ENCODE assay signal across 14 cellular contexts in genomic region chr13:114077121-114077937, GRCh38. TPM values are rescaled to one million over a fixed set of nuclear protein-coding genes. Genes with fewer than 3 reads are reported as not detected.
DNase-seq lines count a peak whose midpoint lies in the region; ATAC-seq, FAIRE-seq and TF ChIP-seq lines count a peak whose summit lies in the region.
"Had no signal": no experiment of that assay in that cellular context is flagged by ENCODE, and none has a peak within 500 bp of the region (broad histone marks: within the 10 kb centered on the region; RNA-seq: fewer than 3 reads in every experiment).

No MANE protein-coding gene starts in this region.

- TF ChIP-seq CTCF in astrocyte (IDR thresholded peaks at IDR 0.05; ENCODE audit: insufficient read depth, low read depth, low read length): no peak

- no peak for DNase-seq in activated naive CD4-positive, alpha-beta T cell (lab: John Stamatoyannopoulos, UW)
- DNase-seq in astrocyte (ENCODE audit: low read depth) (no peak), mesenteric fat pad (ENCODE audit: low spot score) (peak; percentile 22), substantia nigra (lab: John Stamatoyannopoulos, UW) (peak in 2 of 49 donors; percentile 22 to 57), NCI-H2171 (lab: John Stamatoyannopoulos, UW) (no peak)
- DNase-seq: activated CD8-positive, alpha-beta memory T cell treated with anti-CD3 and anti-CD28 coated beads, Interleukin-2, amount 50 U/mL, for 4 hours; NCI-H1694; NCI-H526 had no signal

- no peak for ATAC-seq in HG02970 (IDR thresholded peaks at IDR 0.05; ENCODE audit: low FRiP score, unreplicated experiment)
- no peak for ATAC-seq in HG02981 (IDR thresholded peaks at IDR 0.05; ENCODE audit: unreplicated experiment)
- ATAC-seq: body of pancreas had no signal

- no peak for FAIRE-seq in astrocyte (lab: Jason Lieb, UNC)
- FAIRE-seq: endothelial cell of umbilical vein had no signal

- H3K4me1 Mint-ChIP-seq in activated naive CD4-positive, alpha-beta T cell treated with anti-CD3 and anti-CD28 coated beads, Interleukin-2, amount 50 U/mL, for 24 hours: peaks cover 46% of the 10 kb centered on the region
- peaks cover 12% of the 10 kb centered on the region for H3K4me1 Mint-ChIP-seq in astrocyte (ENCODE audit: low read depth, unreplicated experiment)

- no peak overlapping the region for H3K4me3 Mint-ChIP-seq in activated naive CD4-positive, alpha-beta T cell treated with anti-CD3 and anti-CD28 coated beads, Interleukin-2, amount 50 U/mL, for 24 hours
- H3K4me3 Mint-ChIP-seq in astrocyte (ENCODE audit: unreplicated experiment): no peak overlapping the region
- H3K4me3 Mint-ChIP-seq: IgD-negative memory B cell had no signal

- H3K27ac Mint-ChIP-seq in activated naive CD4-positive, alpha-beta T cell treated with anti-CD3 and anti-CD28 coated beads, Interleukin-2, amount 50 U/mL, for 24 hours: peak overlapping the region; percentile 95
- H3K27ac Mint-ChIP-seq in astrocyte (ENCODE audit: unreplicated experiment): no peak overlapping the region

- H3K27me3 Mint-ChIP-seq in activated naive CD4-positive, alpha-beta T cell treated with anti-CD3 and anti-CD28 coated beads, Interleukin-2, amount 50 U/mL, for 24 hours: no peaks in the 10 kb centered on the region
- H3K27me3 Mint-ChIP-seq in astrocyte (ENCODE audit: low read depth, unreplicated experiment): no peaks in the 10 kb centered on the region
- H3K27me3 Mint-ChIP-seq: IgD-negative memory B cell had no signal

- peaks cover 7% of the 10 kb centered on the region for H3K36me3 Mint-ChIP-seq in activated naive CD4-positive, alpha-beta T cell treated with anti-CD3 and anti-CD28 coated beads, Interleukin-2, amount 50 U/mL, for 24 hours
- peaks cover 24% of the 10 kb centered on the region for H3K36me3 Mint-ChIP-seq in astrocyte (ENCODE audit: low read depth, unreplicated experiment)

- H3K4me3 ChIP-seq in astrocyte (ENCODE audit: insufficient read depth, low read depth, low read length): no peak overlapping the region
- H3K4me3 ChIP-seq: body of pancreas had no signal

- peaks cover 11% of the 10 kb centered on the region for H3K36me3 ChIP-seq in astrocyte (ENCODE audit: insufficient read depth, low read length)

- H2AFZ ChIP-seq in astrocyte (ENCODE audit: low read depth, low read length): no peak overlapping the region

- peaks cover 98% of the 10 kb centered on the region for H3K79me2 ChIP-seq in astrocyte (ENCODE audit: insufficient read depth, low read length)

- H3K9me3 ChIP-seq in astrocyte (ENCODE audit: insufficient read depth, low read depth, low read length): no peaks in the 10 kb centered on the region
- H3K9me3 ChIP-seq: body of pancreas had no signal

- H3K4me1 ChIP-seq in astrocyte (ENCODE audit: insufficient read depth, low read length): peaks cover 21% of the 10 kb centered on the region

- peak overlapping the region; percentile 26 for H3K9ac ChIP-seq in astrocyte (ENCODE audit: low read length)

- H3K27me3 ChIP-seq in astrocyte (ENCODE audit: insufficient read depth, low read length): no peaks in the 10 kb centered on the region
- H3K27me3 ChIP-seq: body of pancreas had no signal

- H3K9me3 Mint-ChIP-seq in activated naive CD4-positive, alpha-beta T cell treated with anti-CD3 and anti-CD28 coated beads, Interleukin-2, amount 50 U/mL, for 24 hours: no peaks in the 10 kb centered on the region
- no peaks in the 10 kb centered on the region for H3K9me3 Mint-ChIP-seq in astrocyte (ENCODE audit: unreplicated experiment)
- H3K9me3 Mint-ChIP-seq: IgD-negative memory B cell had no signal

- peaks cover 92% of the 10 kb centered on the region for H4K20me1 ChIP-seq in astrocyte (ENCODE audit: insufficient read depth, low read length)

- H3K27ac ChIP-seq in astrocyte (ENCODE audit: low read depth, low read length): no peak overlapping the region
- peak overlapping the region; percentile 27 for H3K27ac ChIP-seq in substantia nigra (ENCODE audit: low read depth, low read length, poor library complexity, severe bottlenecking)
- H3K27ac ChIP-seq: body of pancreas had no signal

- H3K4me2 ChIP-seq in astrocyte (ENCODE audit: low read length): no peak overlapping the region

RNA-seq across cellular contexts. Expression of gene RASA3, which starts 55.1 kb away (rescaled TPM):
- 41.1 and 41.4 TPM in 2 replicates for total RNA-seq in astrocyte
- 102 TPM for total RNA-seq in mesenteric fat pad
